1 cellular context compared by ENCODE assay signal in genomic region chr1:38244218-38244617, GRCh38.
TF ChIP-seq lines count a peak whose summit lies in the region.

No MANE protein-coding gene starts in this region.

TF ChIP-seq in WTC11, 78 proteins besides CTCF, POLR2A, EP300 and RAD21 (continued from another document):
- TF ChIP-seq IRF1 (CRISPR knock-in tag; IDR thresholded peaks at IDR 0.05) (0 out of 2 replicates have a peak, but pooled peaks have one; percentile 22), HMGXB4 (CRISPR knock-in tag; IDR thresholded peaks at IDR 0.05) (peak; percentile 38; the same call in 1 of the 2 replicates), NR3C1 (CRISPR knock-in tag; conservative IDR thresholded peaks at IDR 0.05; ENCODE audit: low read depth) (0 out of 2 replicates have a peak, but pooled peaks have one; percentile 31), CREM (CRISPR knock-in tag; IDR thresholded peaks at IDR 0.05) (no peak), MAX (CRISPR knock-in tag; IDR thresholded peaks at IDR 0.05) (peak; percentile 90)
